In the genomic region with DNA sequence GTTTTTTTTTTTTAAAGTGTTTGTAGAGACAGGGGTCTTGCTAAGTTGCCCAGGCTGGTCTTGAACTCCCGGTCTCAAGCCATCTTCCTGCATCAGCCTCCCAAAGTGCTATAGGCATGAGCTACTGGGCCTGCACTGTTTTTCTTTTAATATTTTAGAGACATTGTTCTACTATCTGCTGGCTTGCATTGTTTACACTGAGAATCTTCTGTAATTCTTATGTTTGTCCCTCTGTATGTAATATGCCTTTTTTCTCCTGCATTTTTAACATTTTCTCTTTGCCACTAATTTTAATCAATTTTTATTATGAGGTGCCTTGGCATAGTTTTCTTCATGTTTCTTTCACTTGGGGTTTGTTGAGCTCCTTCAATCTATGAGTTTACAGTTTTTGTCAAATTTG, we compare ENCODE assay signal across 29 cellular contexts.
"Had no signal": no experiment of that assay in that cellular context is flagged by ENCODE, and none has a peak within 500 bp of the region (broad histone marks: within the 10 kb centered on the region; RNA-seq: fewer than 3 reads in every experiment).

No MANE protein-coding gene starts in this region.

- H3K36me3 ChIP-seq: stomach, suprapubic skin, thoracic aorta, thyroid gland, tibial artery, tibial nerve, transverse colon, upper lobe of left lung, upper lobe of right lung, uterus, vagina had no signal

- H3K27me3 ChIP-seq: stomach, suprapubic skin, testis, thyroid gland, tibial artery, tibial nerve, transverse colon, upper lobe of left lung, upper lobe of right lung, uterus, vagina had no signal

- H3K9me3 ChIP-seq: suprapubic skin, testis, thoracic aorta, thyroid gland, upper lobe of right lung, uterus had no signal

- DNase-seq: stimulated activated CD4-positive, alpha-beta T cell treated with anti-CD3 and anti-CD28 coated beads, Interleukin-2, amount 100 ng/mL, for 48 hours; stimulated activated CD4-positive, alpha-beta T cell treated with anti-CD3 and anti-CD28 coated beads, Interleukin-4, amount 100 ng/mL, for 1 hour; stimulated activated CD4-positive, alpha-beta T cell treated with anti-CD3 and anti-CD28 coated beads, Interleukin-4, amount 100 ng/mL, for 24 hours; stimulated activated CD4-positive, alpha-beta T cell treated with anti-CD3 and anti-CD28 coated beads, Interleukin-4, amount 100 ng/mL, for 4 hours; stimulated activated CD8-positive, alpha-beta memory T cell treated with anti-CD3 and anti-CD28 coated beads, Interleukin-4, amount 100 ng/mL, for 48 hours; stimulated activated naive B cell treated with anti-CD40 and anti-IgM and Interleukin-4, amounts not matched to agents 10 μg/mL and 1 μg/mL and 100 μg/mL, for 72 hours; stimulated activated naive CD4-positive, alpha-beta T cell; stimulated activated naive CD4-positive, alpha-beta T cell treated with Interleukin-2 at 50 U/mL for 16 hours; stimulated activated naive CD8-positive, alpha-beta T cell treated with anti-CD3 and anti-CD28 coated beads, Interleukin-15, amount 100 ng/mL, for 72 hours; stimulated activated naive CD8-positive, alpha-beta T cell treated with anti-CD3 and anti-CD28 coated beads, Interleukin-15, Interleukin-2, amounts not matched to agents 100 U/mL and 50 U/mL, for 24 hours; stomach; substantia nigra; testis; thyroid gland; tibial artery; transverse colon; trophoblast cell; upper lobe of left lung; upper lobe of right lung; uterus had no signal

- H3K27me3 Mint-ChIP-seq: stimulated activated memory B cell treated with anti-CD40 and anti-IgM and Interleukin-4, amounts not matched to agents 10 μg/mL and 1 μg/mL and 100 μg/mL, for 72 hours; stimulated activated naive B cell treated with anti-CD40 and anti-IgM and Interleukin-4, amounts not matched to agents 10 μg/mL and 1 μg/mL and 100 μg/mL, for 72 hours; type B pancreatic cell had no signal

- H3K27ac ChIP-seq: stomach, suprapubic skin, testis, thoracic aorta, thyroid gland, tibial artery, tibial nerve, transverse colon, upper lobe of left lung, upper lobe of right lung, uterus, vagina had no signal

- H3K4me3 ChIP-seq: stomach, suprapubic skin, testis, thoracic aorta, thyroid gland, tibial artery, tibial nerve, transverse colon, upper lobe of left lung, upper lobe of right lung, uterus, vagina had no signal

- H3K36me3 Mint-ChIP-seq: stimulated activated effector memory CD8-positive, alpha-beta T cell treated with anti-CD3 and anti-CD28 coated beads, Interleukin-12 subunit alpha, Interleukin-12 subunit beta, amount 100 ng/mL, for 72 hours had no signal

- H3K27ac Mint-ChIP-seq: stimulated activated effector memory CD8-positive, alpha-beta T cell treated with anti-CD3 and anti-CD28 coated beads, Interleukin-12 subunit alpha, Interleukin-12 subunit beta, amount 100 ng/mL, for 72 hours; stimulated activated memory B cell treated with anti-CD40 and anti-IgM and Interleukin-4, amounts not matched to agents 10 μg/mL and 1 μg/mL and 100 μg/mL, for 72 hours; stimulated activated naive B cell treated with anti-CD40 and anti-IgM and Interleukin-4, amounts not matched to agents 10 μg/mL and 1 μg/mL and 100 μg/mL, for 72 hours; stimulated activated naive CD8-positive, alpha-beta T cell treated with anti-CD3 and anti-CD28 coated beads, Interleukin-15, amount 100 ng/mL, for 72 hours; stimulated activated naive CD8-positive, alpha-beta T cell treated with anti-CD3 and anti-CD28 coated beads, Interleukin-15, Interleukin-2, amounts not matched to agents 100 ng/mL and 50 ng/mL, for 24 hours; type B pancreatic cell had no signal

- ATAC-seq: stimulated activated effector memory CD8-positive, alpha-beta T cell treated with anti-CD3 and anti-CD28 coated beads, Interleukin-12 subunit alpha, Interleukin-12 subunit beta, amount 100 ng/mL, for 72 hours; stimulated activated memory B cell treated with anti-CD40 and anti-IgM and Interleukin-4, amounts not matched to agents 10 μg/mL and 1 μg/mL and 100 μg/mL, for 72 hours; stimulated activated naive B cell treated with anti-CD40 and anti-IgM and Interleukin-4, amounts not matched to agents 10 μg/mL and 1 μg/mL and 100 μg/mL, for 72 hours; stimulated activated naive CD8-positive, alpha-beta T cell treated with anti-CD3 and anti-CD28 coated beads, Interleukin-15, amount 100 ng/mL, for 72 hours; stimulated activated naive CD8-positive, alpha-beta T cell treated with anti-CD3 and anti-CD28 coated beads, Interleukin-15, Interleukin-2, amounts not matched to agents 100 U/mL and 50 U/mL, for 24 hours; upper lobe of right lung had no signal

- FAIRE-seq: urothelium cell line had no signal

- H3K4me3 Mint-ChIP-seq: stimulated activated effector memory CD8-positive, alpha-beta T cell treated with anti-CD3 and anti-CD28 coated beads, Interleukin-12 subunit alpha, Interleukin-12 subunit beta, amount 100 ng/mL, for 72 hours; stimulated activated memory B cell treated with anti-CD40 and anti-IgM and Interleukin-4, amounts not matched to agents 10 μg/mL and 1 μg/mL and 100 μg/mL, for 72 hours; stimulated activated naive B cell treated with anti-CD40 and anti-IgM and Interleukin-4, amounts not matched to agents 10 μg/mL and 1 μg/mL and 100 μg/mL, for 72 hours; stimulated activated naive CD8-positive, alpha-beta T cell treated with anti-CD3 and anti-CD28 coated beads, Interleukin-15, amount 100 ng/mL, for 72 hours; stimulated activated naive CD8-positive, alpha-beta T cell treated with anti-CD3 and anti-CD28 coated beads, Interleukin-15, Interleukin-2, amounts not matched to agents 100 ng/mL and 50 ng/mL, for 24 hours; type B pancreatic cell had no signal

- H3K4me1 ChIP-seq: stomach, suprapubic skin, testis, thyroid gland, tibial artery, tibial nerve, transverse colon, upper lobe of left lung, upper lobe of right lung, uterus, vagina had no signal
